Comparison of ENCODE assay signal across 8 cellular contexts in the genomic region with DNA sequence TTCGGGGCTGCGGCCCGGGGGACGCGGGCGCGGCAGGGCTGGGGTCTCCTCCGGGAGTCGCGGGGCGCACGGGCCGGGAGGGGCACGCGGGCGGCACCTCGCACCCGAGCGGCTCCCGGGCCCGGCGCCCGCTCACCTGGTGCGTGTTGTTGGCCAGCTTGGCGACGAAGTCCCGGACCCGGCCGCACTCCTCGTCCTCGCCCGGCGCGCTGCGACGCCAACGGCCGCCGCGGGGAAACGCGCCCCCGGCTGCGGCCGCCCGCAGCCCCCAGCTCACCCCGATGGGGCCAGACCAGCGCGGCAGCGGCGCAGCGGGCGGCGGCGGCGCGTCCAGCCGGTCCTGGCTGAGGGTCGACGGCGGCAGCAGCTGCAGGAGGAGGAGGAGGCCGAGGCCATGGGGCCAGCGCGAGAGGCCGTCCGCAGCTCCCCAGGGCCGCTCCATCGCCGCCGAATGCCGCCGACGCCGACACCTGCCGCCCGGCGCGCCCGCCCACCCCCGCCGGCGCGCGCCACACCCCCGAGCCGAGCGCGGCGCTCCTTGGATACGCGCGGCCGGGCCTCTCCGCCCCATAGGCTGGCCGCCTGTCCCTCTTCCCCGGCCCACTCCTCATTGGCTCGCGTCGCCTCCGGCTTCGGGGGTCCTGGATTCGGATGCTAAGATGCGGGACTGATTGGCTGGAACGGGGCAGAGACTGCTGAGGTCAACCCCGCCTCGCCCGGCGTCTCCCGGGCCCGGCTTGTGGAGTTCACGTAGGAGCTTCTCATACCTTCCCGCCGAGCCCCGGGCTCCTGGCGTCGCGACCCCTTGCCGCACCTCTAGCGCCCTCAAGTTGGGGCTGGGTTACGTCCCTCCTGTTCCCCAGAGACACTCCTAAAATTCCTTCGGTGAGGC. TPM values are rescaled to one million over a fixed set of nuclear protein-coding genes. Genes with fewer than 3 reads are reported as not detected.
A peak's percentile ranks its signal among the peaks of the same experiment; 100 is the strongest.
DNase-seq lines count a peak whose midpoint lies in the region; ATAC-seq and TF ChIP-seq lines count a peak whose summit lies in the region.

SORT1 (minus strand) TSS at position 468 of the 892 bp plus-strand sequence; CDS start at position 442, 26 bp downstream.

- ATAC-seq in CD4-positive, CD25-positive, alpha-beta regulatory T cell (ENCODE audit: low read depth in 2 of 2): peak; percentile 72 to 75
- ATAC-seq in GM21381 (IDR thresholded peaks at IDR 0.05; ENCODE audit: unreplicated experiment) (peak; percentile 72), PC-3 (peak; percentile 92), esophagus mucosa (peak; percentile 89)
- ATAC-seq in activated T-cell treated with anti-CD3 and anti-CD28 coated beads, Interleukin-2, amount 50 U/mL, for 72 hours (replicated peaks in 1 of 2): peak; percentile 97

- peak; percentile 34 to 50 (median 38) for DNase-seq in CD4-positive, CD25-positive, alpha-beta regulatory T cell
- DNase-seq in PC-3 (peak; percentile 90), mucosa of gallbladder (ENCODE audit: low spot score) (peak; percentile 78)
- DNase-seq in activated T-cell treated with anti-CD3 and anti-CD28 coated beads, Interleukin-2, amount 50 U/mL, for 72 hours: peak; percentile 69
- peak; percentile 59 for DNase-seq in stimulated activated CD8-positive, alpha-beta memory T cell treated with anti-CD3 and anti-CD28 coated beads, Interleukin-4, amount 100 ng/mL, for 24 hours (ENCODE audit: low read depth)

- no peaks in the 10 kb centered on the region for H4K20me1 ChIP-seq in PC-3 (ENCODE audit: low read length)

- no peak; the same call in 1 of the 2 replicates for TF ChIP-seq RAD21 in Ishikawa (IDR thresholded peaks at IDR 0.05; ENCODE audit: low read depth)

- peak within 1 kb of the TSS; percentile 82 for H2AFZ ChIP-seq in PC-3 (ENCODE audit: low read length)

- peaks cover 25% of the 10 kb centered on the region for H3K79me2 ChIP-seq in PC-3 (ENCODE audit: low read length)

- BruUV-seq in PC-3 (replicated peaks; lab: Mats Ljungman, UMichigan): no TSS peak

- peak; percentile 24; the same call in 1 of the 2 replicates for TF ChIP-seq EP300 in Ishikawa (IDR thresholded peaks at IDR 0.05; ENCODE audit: borderline replicate concordance)

- intact Hi-C loops in PC-3 (cut with micrococcal nuclease): loop anchor here (5.0 kb wide), 2 partner anchors 35 to 300 kb away; no protein-coding TSS in a partner anchor

- H3K27ac Mint-ChIP-seq in CD4-positive, CD25-positive, alpha-beta regulatory T cell: peak within 1 kb of the TSS in 1 of 3 donors; percentile 65
- peak within 1 kb of the TSS; percentile 72 for H3K27ac Mint-ChIP-seq in activated T-cell treated with anti-CD3 and anti-CD28 coated beads, Interleukin-2, amount 50 U/mL, for 72 hours

- H3F3A ChIP-seq in PC-3 (ENCODE audit: low read length, unreplicated experiment): peaks cover 13% of the 10 kb centered on the region

- H3K9me3 ChIP-seq in CD4-positive, CD25-positive, alpha-beta regulatory T cell (ENCODE audit: control insufficient read depth in 2 of 2, low read length in 2 of 2): no peaks in the 10 kb centered on the region
- no peaks in the 10 kb centered on the region for H3K9me3 ChIP-seq in PC-3 (ENCODE audit: low read length)

- H3K4me3 Mint-ChIP-seq in CD4-positive, CD25-positive, alpha-beta regulatory T cell: peak within 1 kb of the TSS; percentile 62 to 93 (median 85)
- peak within 1 kb of the TSS; percentile 90 to 94 for H3K4me3 Mint-ChIP-seq in activated T-cell treated with anti-CD3 and anti-CD28 coated beads, Interleukin-2, amount 50 U/mL, for 72 hours

- peak within 1 kb of the TSS; percentile 38 for H3K4me3 ChIP-seq in CD4-positive, CD25-positive, alpha-beta regulatory T cell (ENCODE audit: low read depth, low read length)
- peak within 1 kb of the TSS; percentile 74 for H3K4me3 ChIP-seq in PC-3 (ENCODE audit: low read length)

- no peak within 1 kb of the TSS for H3K27ac ChIP-seq in CD4-positive, CD25-positive, alpha-beta regulatory T cell (ENCODE audit: insufficient read depth, low read length, poor library complexity, severe bottlenecking)
- H3K27ac ChIP-seq in PC-3 (ENCODE audit: low read length): no peak within 1 kb of the TSS

- peaks cover 0 to 5% (median 0%) of the 10 kb centered on the region in 7 donors for H3K9me3 Mint-ChIP-seq in CD4-positive, CD25-positive, alpha-beta regulatory T cell
- H3K9me3 Mint-ChIP-seq in activated T-cell treated with anti-CD3 and anti-CD28 coated beads, Interleukin-2, amount 50 U/mL, for 72 hours: no peaks in the 10 kb centered on the region

- POLR2A ChIA-PET in PC-3 (lab: Charles Lee; ENCODE audit: unreplicated experiment): interaction anchor here (0.7 kb wide), 1 partner anchor 215 kb away, joined by 5 read pairs; no protein-coding TSS in a partner anchor

- H3K9me2 ChIP-seq in PC-3 (replicated peaks; ENCODE audit: low read length): no peaks in the 10 kb centered on the region

- H3K4me1 Mint-ChIP-seq in CD4-positive, CD25-positive, alpha-beta regulatory T cell: peaks cover 0 to 19% (median 2%) of the 10 kb centered on the region in 4 donors
- peaks cover 22% of the 10 kb centered on the region for H3K4me1 Mint-ChIP-seq in activated T-cell treated with anti-CD3 and anti-CD28 coated beads, Interleukin-2, amount 50 U/mL, for 72 hours (ENCODE audit: low read depth)

- peak within 1 kb of the TSS; percentile 100 for H3K4me2 ChIP-seq in PC-3 (ENCODE audit: low read length)

- peaks cover 17% of the 10 kb centered on the region for H3K36me3 ChIP-seq in CD4-positive, CD25-positive, alpha-beta regulatory T cell (ENCODE audit: control insufficient read depth, insufficient read depth, low read length)
- peaks cover 14% of the 10 kb centered on the region; the same call in 1 of the 2 replicates for H3K36me3 ChIP-seq in PC-3 (ENCODE audit: low read depth, low read length)

- CTCF ChIA-PET in PC-3 (lab: Charles Lee): interaction anchor here (0.5 to 1.8 kb wide), 5 partner anchors 18 to 158 kb away, joined by 3 to 7 read pairs (median 4); no protein-coding TSS in a partner anchor

- no peak for TF ChIP-seq CTCF in PC-3 (conservative IDR thresholded peaks at IDR 0.05; ENCODE audit: low read depth, low read length)

- H3K9ac ChIP-seq in PC-3 (ENCODE audit: low read length): peak within 1 kb of the TSS; percentile 25; the same call in 1 of the 2 replicates

- peaks cover 37% of the 10 kb centered on the region for H3K27me3 ChIP-seq in CD4-positive, CD25-positive, alpha-beta regulatory T cell (ENCODE audit: control insufficient read depth, insufficient read depth, low read length)
- H3K27me3 ChIP-seq in PC-3 (ENCODE audit: low read length): no peaks in the 10 kb centered on the region

- peaks cover 4% of the 10 kb centered on the region for H3K36me3 Mint-ChIP-seq in CD4-positive, CD25-positive, alpha-beta regulatory T cell
- peaks cover 0 to 3% of the 10 kb centered on the region in 2 donors for H3K36me3 Mint-ChIP-seq in activated T-cell treated with anti-CD3 and anti-CD28 coated beads, Interleukin-2, amount 50 U/mL, for 72 hours (ENCODE audit: insufficient read depth in 2 of 2)

- H3K27me3 Mint-ChIP-seq in CD4-positive, CD25-positive, alpha-beta regulatory T cell: peaks cover 55% of the 10 kb centered on the region
- peaks cover 49% of the 10 kb centered on the region for H3K27me3 Mint-ChIP-seq in activated T-cell treated with anti-CD3 and anti-CD28 coated beads, Interleukin-2, amount 50 U/mL, for 72 hours (ENCODE audit: low read depth)

- H3K4me1 ChIP-seq in CD4-positive, CD25-positive, alpha-beta regulatory T cell (ENCODE audit: control insufficient read depth, insufficient read depth, low read length, poor library complexity, severe bottlenecking): peaks cover 16% of the 10 kb centered on the region
- peaks cover 31% of the 10 kb centered on the region for H3K4me1 ChIP-seq in PC-3 (ENCODE audit: insufficient read depth, low read length)

TF ChIP-seq in Ishikawa, 13 proteins besides CTCF, POLR2A, EP300 and RAD21 (continues in another document):
- TF ChIP-seq, protein P1, sequence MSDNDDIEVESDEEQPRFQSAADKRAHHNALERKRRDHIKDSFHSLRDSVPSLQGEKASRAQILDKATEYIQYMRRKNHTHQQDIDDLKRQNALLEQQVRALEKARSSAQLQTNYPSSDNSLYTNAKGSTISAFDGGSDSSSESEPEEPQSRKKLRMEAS (IDR thresholded peaks at IDR 0.05): no peak; the same call in 1 of the 2 replicates
- TF ChIP-seq REST (IDR thresholded peaks at IDR 0.05; ENCODE audit: low read depth) (no peak), FOXM1 (IDR thresholded peaks at IDR 0.05; ENCODE audit: borderline replicate concordance, low read depth) (no peak), CREB1 (IDR thresholded peaks at IDR 0.05; ENCODE audit: low read depth) (peak; percentile 49; the same call in 1 of the 2 replicates), TAF1 (IDR thresholded peaks at IDR 0.05; ENCODE audit: low read depth) (peak; percentile 48; the same call in 1 of the 2 replicates), TEAD4 (IDR thresholded peaks at IDR 0.05) (peak; percentile 19; the same call in 1 of the 2 replicates), TCF12 (IDR thresholded peaks at IDR 0.05; ENCODE audit: low read depth) (no peak)

RNA-seq across cellular contexts. Expression of gene SORT1, which starts in this region (rescaled TPM):
- 0.86 TPM for total RNA-seq in CD4-positive, CD25-positive, alpha-beta regulatory T cell
- polyA plus RNA-seq in CD4-positive, CD25-positive, alpha-beta regulatory T cell: not detected
- total RNA-seq in PC-3 (2014; rRNA removed) (9.2 and 14.3 TPM in 2 replicates), esophagus mucosa (60.6 TPM), mucosa of gallbladder (96.7 TPM)
- total RNA-seq in activated T-cell treated with anti-CD3 and anti-CD28 coated beads, Interleukin-2, amount 50 U/mL, for 72 hours: 1 to 10 TPM; 1.4 to 4.8 TPM

Comparison
In these comparisons a context has a peak if more than half of its experiments do, and no peak if none do; other contexts are left out.
1. Peak in DNase-seq, ATAC-seq and H3K4me3 ChIP-seq in CD4-positive, CD25-positive, alpha-beta regulatory T cell; RNA of the gene not detected or under 1 TPM.
2. DNase-seq: peak in every context shown above with its lines; median percentile 90 in PC-3; 78 in mucosa of gallbladder; 69 in activated T-cell treated with anti-CD3 and anti-CD28 coated beads, Interleukin-2, amount 50 U/mL, for 72 hours; 59 in stimulated activated CD8-positive, alpha-beta memory T cell treated with anti-CD3 and anti-CD28 coated beads, Interleukin-4, amount 100 ng/mL, for 24 hours; 38 in CD4-positive, CD25-positive, alpha-beta regulatory T cell.